30 cellular contexts compared by ENCODE assay signal in the genomic region with DNA sequence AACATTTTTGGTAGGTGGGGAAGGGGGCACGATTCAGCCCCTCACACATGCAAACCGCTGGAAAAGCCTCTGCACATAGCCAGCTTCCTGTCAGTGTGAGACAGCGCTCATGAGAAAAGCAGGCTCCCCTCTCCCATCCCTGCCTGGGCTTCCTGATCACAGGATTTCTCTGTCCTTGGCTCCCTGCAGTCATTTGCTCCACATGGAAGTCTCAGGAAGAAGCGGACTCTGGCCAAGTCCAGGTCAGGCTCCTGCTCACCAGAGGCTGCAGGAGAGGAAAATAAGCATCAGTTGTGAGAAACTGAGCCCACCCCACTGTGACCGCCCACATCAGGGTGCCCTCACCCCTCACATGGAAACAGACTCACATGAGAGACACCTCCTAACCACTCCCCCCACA.
"Had no signal": no experiment of that assay in that cellular context is flagged by ENCODE, and none has a peak within 500 bp of the region (broad histone marks: within the 10 kb centered on the region; RNA-seq: fewer than 3 reads in every experiment).

No MANE protein-coding gene starts in this region.

- H3K9me3 ChIP-seq: left lung, lower lobe of right lung, ovary, prostate gland, stomach, testis, thyroid gland, transverse colon, upper lobe of left lung, vagina had no signal

- H3K36me3 Mint-ChIP-seq: naive thymus-derived CD8-positive, alpha-beta T cell; stimulated activated naive B cell treated with anti-CD40 and anti-IgM and Interleukin-4, amounts not matched to agents 10 μg/mL and 1 μg/mL and 100 μg/mL, for 72 hours had no signal

- H3K36me3 ChIP-seq: left lung, lower lobe of right lung, ovary, prostate gland, stomach, thyroid gland, transverse colon, upper lobe of left lung, vagina had no signal

- H3K4me3 ChIP-seq: left lung, lower lobe of right lung, ovary, prostate gland, skin epidermis, stomach, testis, thyroid gland, transverse colon, upper lobe of left lung, vagina had no signal

- H3K9me3 Mint-ChIP-seq: nephron had no signal

- H3K4me1 ChIP-seq: left lung, lower lobe of right lung, prostate gland, stomach, testis, thyroid gland, transverse colon, upper lobe of left lung, vagina had no signal

- H3K4me1 Mint-ChIP-seq: immature natural killer cell; naive thymus-derived CD8-positive, alpha-beta T cell; nephron; neural crest cell; stimulated activated naive B cell treated with anti-CD40 and anti-IgM and Interleukin-4, amounts not matched to agents 10 μg/mL and 1 μg/mL and 100 μg/mL, for 72 hours had no signal

- ATAC-seq: left colon; left lung; lower lobe of right lung; naive thymus-derived CD8-positive, alpha-beta T cell; right cardiac atrium; sciatic nerve; stimulated activated naive B cell treated with anti-CD40 and anti-IgM and Interleukin-4, amounts not matched to agents 10 μg/mL and 1 μg/mL and 100 μg/mL, for 72 hours; stimulated activated naive CD8-positive, alpha-beta T cell treated with anti-CD3 and anti-CD28 coated beads, Interleukin-15, Interleukin-2, amounts not matched to agents 100 U/mL and 50 U/mL, for 24 hours had no signal

- DNase-seq: hypothalamus; immature natural killer cell; kidney; left colon; left lung; lower lobe of right lung; mammary epithelial cell; mesenchymal stem cell; naive thymus-derived CD8-positive, alpha-beta T cell; ovary; retina; right cardiac atrium; stimulated activated CD4-positive, alpha-beta T cell treated with anti-CD3 and anti-CD28 coated beads, Interleukin-12 subunit alpha, Interleukin-12 subunit beta, amount 100 ng/mL, for 4 hours; stimulated activated CD4-positive, alpha-beta T cell treated with anti-CD3 and anti-CD28 coated beads, Interleukin-15, amount 100 ng/mL, for 24 hours; stimulated activated CD4-positive, alpha-beta T cell treated with anti-CD3 and anti-CD28 coated beads, Interleukin-2, amount 100 ng/mL, for 24 hours; stimulated activated CD4-positive, alpha-beta T cell treated with anti-CD3 and anti-CD28 coated beads, Interleukin-4, amount 100 ng/mL, for 1 hour; stimulated activated naive B cell treated with anti-CD40 and anti-IgM and Interleukin-4, amounts not matched to agents 10 μg/mL and 1 μg/mL and 100 μg/mL, for 72 hours; stimulated activated naive CD8-positive, alpha-beta T cell treated with anti-CD3 and anti-CD28 coated beads, Interleukin-15, Interleukin-2, amounts not matched to agents 100 U/mL and 50 U/mL, for 24 hours; stomach; testis; thyroid gland; transverse colon; upper lobe of left lung had no signal

- H3K4me3 Mint-ChIP-seq: immature natural killer cell; naive thymus-derived CD8-positive, alpha-beta T cell; nephron; neural crest cell; stimulated activated naive B cell treated with anti-CD40 and anti-IgM and Interleukin-4, amounts not matched to agents 10 μg/mL and 1 μg/mL and 100 μg/mL, for 72 hours had no signal

- H3K27me3 Mint-ChIP-seq: naive thymus-derived CD8-positive, alpha-beta T cell; stimulated activated naive B cell treated with anti-CD40 and anti-IgM and Interleukin-4, amounts not matched to agents 10 μg/mL and 1 μg/mL and 100 μg/mL, for 72 hours had no signal

- H3K27ac ChIP-seq: left lung, lower lobe of right lung, ovary, prostate gland, skin epidermis, stomach, testis, thyroid gland, transverse colon, upper lobe of left lung, vagina had no signal

- H3K27ac Mint-ChIP-seq: immature natural killer cell; naive thymus-derived CD8-positive, alpha-beta T cell; nephron; stimulated activated naive B cell treated with anti-CD40 and anti-IgM and Interleukin-4, amounts not matched to agents 10 μg/mL and 1 μg/mL and 100 μg/mL, for 72 hours had no signal

- H3K27me3 ChIP-seq: left lung, ovary, stomach, testis, thyroid gland, transverse colon, upper lobe of left lung, vagina had no signal

- FAIRE-seq: islet of Langerhans, kidney had no signal
